34 cellular contexts compared by ENCODE assay signal in genomic region chr21:42362700-42363099, GRCh38. TPM values are rescaled to one million over a fixed set of nuclear protein-coding genes. Genes with fewer than 3 reads are reported as not detected.
"Had no signal": no experiment of that assay in that cellular context is flagged by ENCODE, and none has a peak within 500 bp of the region (broad histone marks: within the 10 kb centered on the region; RNA-seq: fewer than 3 reads in every experiment).

No MANE protein-coding gene starts in this region.

- H3K4me3 ChIP-seq: left ventricle myocardium inferior, lung, mucosa of descending colon, skin epidermis, testis, vagina had no signal

- ATAC-seq: activated CD4-positive, CD25-positive, alpha-beta regulatory T cell treated with anti-CD3 and anti-CD28 coated beads, Interleukin-2, amount 50 U/mL, for 24 hours; esophagus mucosa; sciatic nerve; stimulated activated naive CD8-positive, alpha-beta T cell treated with anti-CD3 and anti-CD28 coated beads, Interleukin-15, Interleukin-2, amounts not matched to agents 100 U/mL and 50 U/mL, for 24 hours had no signal

- H3K4me1 ChIP-seq: left ventricle myocardium inferior, testis, vagina had no signal

- H3K9me3 ChIP-seq: mucosa of descending colon, neutrophil, testis, vagina had no signal

- H3K27me3 ChIP-seq: testis, vagina had no signal

- H3K36me3 ChIP-seq: left ventricle myocardium inferior, neutrophil, vagina had no signal

- H3K27ac ChIP-seq: left ventricle myocardium inferior, neutrophil, skin epidermis, testis, vagina, VCaP had no signal

- DNase-seq: activated CD4-positive, alpha-beta memory T cell treated with anti-CD3 and anti-CD28 coated beads for 36 hours; activated CD4-positive, alpha-beta T cell treated with anti-CD3 and anti-CD28 coated beads, Interleukin-2, amount 10 ng/mL, durations not matched to agents 24 days and 14 days; activated CD8-positive, alpha-beta memory T cell treated with anti-CD3 and anti-CD28 coated beads, Interleukin-2, amount 50 U/mL, for 48 hours; activated gamma-delta T cell; activated naive CD4-positive, alpha-beta T cell treated with anti-CD3 and anti-CD28 coated beads, Interleukin-2, amount 10 ng/mL, durations not matched to agents 7 days and 5 days; activated naive CD8-positive, alpha-beta T cell treated with anti-CD3 and anti-CD28 coated beads, Interleukin-2, amount 10 ng/mL, durations not matched to agents 7 days and 5 days; activated T-cell treated with anti-CD3 and anti-CD28 coated beads, Interleukin-2, amount 50 U/mL, for 24 hours; central memory CD4-positive, alpha-beta T cell; endodermal cell; foreskin fibroblast; head of caudate nucleus; hypothalamus; immature natural killer cell; kidney; left ventricle myocardium inferior; stimulated activated CD4-positive, alpha-beta T cell treated with anti-CD3 and anti-CD28 coated beads, Interleukin-12 subunit alpha, Interleukin-12 subunit beta, amount 100 ng/mL, for 4 hours; stimulated activated CD4-positive, alpha-beta T cell treated with anti-CD3 and anti-CD28 coated beads, Interleukin-4, amount 100 ng/mL, for 1 hour; stimulated activated naive CD8-positive, alpha-beta T cell treated with anti-CD3 and anti-CD28 coated beads, Interleukin-15, Interleukin-2, amounts not matched to agents 100 U/mL and 50 U/mL, for 24 hours; T-helper 9 cell; testis had no signal

RNA-seq across cellular contexts. Expression of gene TFF1, which starts 3.6 kb away (rescaled TPM):
- total RNA-seq: activated CD4-positive, alpha-beta memory T cell treated with anti-CD3 and anti-CD28 coated beads for 36 hours; activated CD4-positive, alpha-beta T cell treated with anti-CD3 and anti-CD28 coated beads, Interleukin-2, amount 10 ng/mL, durations not matched to agents 24 days and 14 days; activated naive CD8-positive, alpha-beta T cell treated with anti-CD3 and anti-CD28 coated beads, Interleukin-2, amount 10 ng/mL, durations not matched to agents 7 days and 5 days; astrocyte; esophagus mucosa; kidney; left ventricle myocardium inferior; mesenteric fat pad; osteocyte; renal cortical epithelial cell; sciatic nerve; testis; vagina had no signal

RNA-seq across cellular contexts. Expression of gene TFF2, which starts 11.9 kb away (rescaled TPM):
- total RNA-seq: activated CD4-positive, alpha-beta memory T cell treated with anti-CD3 and anti-CD28 coated beads for 36 hours; activated CD4-positive, alpha-beta T cell treated with anti-CD3 and anti-CD28 coated beads, Interleukin-2, amount 10 ng/mL, durations not matched to agents 24 days and 14 days; activated naive CD8-positive, alpha-beta T cell treated with anti-CD3 and anti-CD28 coated beads, Interleukin-2, amount 10 ng/mL, durations not matched to agents 7 days and 5 days; astrocyte; endodermal cell; esophagus mucosa; kidney; left ventricle myocardium inferior; lung; mesenteric fat pad; osteocyte; progenitor cell of endocrine pancreas; renal cortical epithelial cell; sciatic nerve; testis; vagina had no signal

RNA-seq across cellular contexts. Expression of gene TMPRSS3, which starts 33.2 kb away (rescaled TPM):
- total RNA-seq: astrocyte, endodermal cell, left ventricle myocardium inferior, mesenteric fat pad, osteocyte, sciatic nerve had no signal

RNA-seq across cellular contexts. Expression of gene UBASH3A, which starts 41.0 kb away (rescaled TPM):
- total RNA-seq: astrocyte, endodermal cell, left ventricle myocardium inferior, osteocyte, progenitor cell of endocrine pancreas, renal cortical epithelial cell had no signal

RNA-seq across cellular contexts. Expression of gene TFF3, which starts 47.5 kb away (rescaled TPM):
- total RNA-seq: activated CD4-positive, alpha-beta memory T cell treated with anti-CD3 and anti-CD28 coated beads for 36 hours; activated CD4-positive, alpha-beta T cell treated with anti-CD3 and anti-CD28 coated beads, Interleukin-2, amount 10 ng/mL, durations not matched to agents 24 days and 14 days; activated naive CD8-positive, alpha-beta T cell treated with anti-CD3 and anti-CD28 coated beads, Interleukin-2, amount 10 ng/mL, durations not matched to agents 7 days and 5 days; astrocyte had no signal
